Comparison of ENCODE assay signal across 28 cellular contexts in genomic region chr7:149683191-149683590, GRCh38.
"Had no signal": no experiment of that assay in that cellular context is flagged by ENCODE, and none has a peak within 500 bp of the region (broad histone marks: within the 10 kb centered on the region; RNA-seq: fewer than 3 reads in every experiment).

No MANE protein-coding gene starts in this region.

- H3K36me3 ChIP-seq: ascending aorta, brain microvascular endothelial cell had no signal

- H3K27me3 ChIP-seq: ascending aorta, brain microvascular endothelial cell had no signal

- H3K27ac ChIP-seq: ascending aorta, brain microvascular endothelial cell, coronary artery, dorsolateral prefrontal cortex had no signal

- H3K9me3 Mint-ChIP-seq: activated CD4-positive, alpha-beta memory T cell treated with anti-CD3 and anti-CD28 coated beads, Interleukin-2, amount 10 ng/mL, durations not matched to agents 7 days and 5 days; central memory CD8-positive, alpha-beta T cell; dendritic cell treated with granulocyte-macrophage colony-stimulating factor and Interleukin-4, amounts not matched to agents 40 ng/mL and 50 ng/mL, for 4 days had no signal

- H3K27ac Mint-ChIP-seq: activated CD4-positive, alpha-beta memory T cell treated with anti-CD3 and anti-CD28 coated beads, Interleukin-2, amount 10 ng/mL, durations not matched to agents 7 days and 5 days; activated CD4-positive, alpha-beta T cell treated with anti-CD3 and anti-CD28 coated beads for 36 hours; activated CD4-positive, alpha-beta T cell treated with anti-CD3 and anti-CD28 coated beads, Interleukin-2, amount 10 ng/mL, durations not matched to agents 24 days and 14 days; activated naive CD4-positive, alpha-beta T cell treated with anti-CD3 and anti-CD28 coated beads, Interleukin-2, amount 10 ng/mL, durations not matched to agents 7 days and 5 days; activated naive CD4-positive, alpha-beta T cell treated with anti-CD3 and anti-CD28 coated beads, Interleukin-2, amount 50 U/mL, for 72 hours; activated naive CD8-positive, alpha-beta T cell treated with anti-CD3 and anti-CD28 coated beads, Interleukin-2, amount 10 ng/mL, durations not matched to agents 7 days and 5 days; activated T-cell treated with anti-CD3 and anti-CD28 coated beads, Interleukin-2, amount 50 U/mL, for 24 hours; activated T-cell treated with anti-CD3 and anti-CD28 coated beads, Interleukin-2, amount 50 U/mL, for 72 hours; dendritic cell treated with granulocyte-macrophage colony-stimulating factor and Interleukin-4, amounts not matched to agents 40 ng/mL and 50 ng/mL, for 4 days had no signal

- FAIRE-seq: bronchial epithelial cell had no signal

- DNase-seq: activated CD4-positive, alpha-beta memory T cell treated with anti-CD3 and anti-CD28 coated beads, Interleukin-2, amount 10 ng/mL, durations not matched to agents 7 days and 5 days; activated CD4-positive, alpha-beta T cell treated with anti-CD3 and anti-CD28 coated beads for 36 hours; activated CD4-positive, alpha-beta T cell treated with anti-CD3 and anti-CD28 coated beads, Interleukin-2, amount 10 ng/mL, durations not matched to agents 24 days and 14 days; activated CD4-positive, alpha-beta T cell treated with anti-CD3 and anti-CD28 coated beads, Interleukin-2, amount 50 U/mL, for 4 hours; activated CD4-positive, CD25-positive, alpha-beta regulatory T cell; activated CD4-positive, CD25-positive, alpha-beta regulatory T cell treated with anti-CD3 and anti-CD28 coated beads, Interleukin-2, amount 50 U/mL, for 72 hours; activated CD8-positive, alpha-beta memory T cell treated with anti-CD3 and anti-CD28 coated beads, Interleukin-2, amount 50 U/mL, for 48 hours; activated gamma-delta T cell; activated naive CD4-positive, alpha-beta T cell; activated naive CD4-positive, alpha-beta T cell treated with anti-CD3 and anti-CD28 coated beads, Interleukin-2, amount 10 ng/mL, durations not matched to agents 7 days and 5 days; activated naive CD8-positive, alpha-beta T cell treated with anti-CD3 and anti-CD28 coated beads, Interleukin-2, amount 10 ng/mL, durations not matched to agents 7 days and 5 days; activated T-cell treated with anti-CD3 and anti-CD28 coated beads for 4 hours; activated T-cell treated with anti-CD3 and anti-CD28 coated beads, Interleukin-2, amount 50 U/mL, for 24 hours; activated T-cell treated with anti-CD3 and anti-CD28 coated beads, Interleukin-2, amount 50 U/mL, for 72 hours; brain microvascular endothelial cell; dorsolateral prefrontal cortex; effector memory CD4-positive, alpha-beta T cell; endodermal cell; foreskin melanocyte; head of caudate nucleus; T-helper 2 cell had no signal

- H3K36me3 Mint-ChIP-seq: activated naive CD4-positive, alpha-beta T cell treated with anti-CD3 and anti-CD28 coated beads, Interleukin-2, amount 10 ng/mL, durations not matched to agents 7 days and 5 days had no signal

- H3K9me3 ChIP-seq: ascending aorta had no signal

- ATAC-seq: activated CD4-positive, alpha-beta T cell treated with anti-CD3 and anti-CD28 coated beads for 36 hours; activated naive CD4-positive, alpha-beta T cell treated with anti-CD3 and anti-CD28 coated beads, Interleukin-2, amount 50 U/mL, for 72 hours; activated T-cell treated with anti-CD3 and anti-CD28 coated beads, Interleukin-2, amount 50 U/mL, for 72 hours; esophagus mucosa had no signal

- H3K4me3 Mint-ChIP-seq: activated CD4-positive, alpha-beta memory T cell treated with anti-CD3 and anti-CD28 coated beads, Interleukin-2, amount 10 ng/mL, durations not matched to agents 7 days and 5 days; activated CD4-positive, alpha-beta T cell treated with anti-CD3 and anti-CD28 coated beads for 36 hours; activated CD4-positive, alpha-beta T cell treated with anti-CD3 and anti-CD28 coated beads, Interleukin-2, amount 10 ng/mL, durations not matched to agents 24 days and 14 days; activated naive CD4-positive, alpha-beta T cell treated with anti-CD3 and anti-CD28 coated beads, Interleukin-2, amount 10 ng/mL, durations not matched to agents 7 days and 5 days; activated naive CD8-positive, alpha-beta T cell treated with anti-CD3 and anti-CD28 coated beads, Interleukin-2, amount 10 ng/mL, durations not matched to agents 7 days and 5 days; activated T-cell treated with anti-CD3 and anti-CD28 coated beads, Interleukin-2, amount 50 U/mL, for 24 hours; activated T-cell treated with anti-CD3 and anti-CD28 coated beads, Interleukin-2, amount 50 U/mL, for 72 hours; central memory CD8-positive, alpha-beta T cell; dendritic cell treated with granulocyte-macrophage colony-stimulating factor and Interleukin-4, amounts not matched to agents 40 ng/mL and 50 ng/mL, for 4 days had no signal

- H3K4me1 Mint-ChIP-seq: activated CD4-positive, alpha-beta memory T cell treated with anti-CD3 and anti-CD28 coated beads, Interleukin-2, amount 10 ng/mL, durations not matched to agents 7 days and 5 days; activated CD4-positive, alpha-beta T cell treated with anti-CD3 and anti-CD28 coated beads for 36 hours; activated CD4-positive, alpha-beta T cell treated with anti-CD3 and anti-CD28 coated beads, Interleukin-2, amount 10 ng/mL, durations not matched to agents 24 days and 14 days; activated naive CD4-positive, alpha-beta T cell treated with anti-CD3 and anti-CD28 coated beads, Interleukin-2, amount 10 ng/mL, durations not matched to agents 7 days and 5 days; activated naive CD8-positive, alpha-beta T cell treated with anti-CD3 and anti-CD28 coated beads, Interleukin-2, amount 10 ng/mL, durations not matched to agents 7 days and 5 days; central memory CD8-positive, alpha-beta T cell had no signal

- H3K4me1 ChIP-seq: ascending aorta had no signal

- H3K4me3 ChIP-seq: ascending aorta, coronary artery, dorsolateral prefrontal cortex had no signal
